Comparison of ENCODE assay signal across 8 cellular contexts in the genomic region with DNA sequence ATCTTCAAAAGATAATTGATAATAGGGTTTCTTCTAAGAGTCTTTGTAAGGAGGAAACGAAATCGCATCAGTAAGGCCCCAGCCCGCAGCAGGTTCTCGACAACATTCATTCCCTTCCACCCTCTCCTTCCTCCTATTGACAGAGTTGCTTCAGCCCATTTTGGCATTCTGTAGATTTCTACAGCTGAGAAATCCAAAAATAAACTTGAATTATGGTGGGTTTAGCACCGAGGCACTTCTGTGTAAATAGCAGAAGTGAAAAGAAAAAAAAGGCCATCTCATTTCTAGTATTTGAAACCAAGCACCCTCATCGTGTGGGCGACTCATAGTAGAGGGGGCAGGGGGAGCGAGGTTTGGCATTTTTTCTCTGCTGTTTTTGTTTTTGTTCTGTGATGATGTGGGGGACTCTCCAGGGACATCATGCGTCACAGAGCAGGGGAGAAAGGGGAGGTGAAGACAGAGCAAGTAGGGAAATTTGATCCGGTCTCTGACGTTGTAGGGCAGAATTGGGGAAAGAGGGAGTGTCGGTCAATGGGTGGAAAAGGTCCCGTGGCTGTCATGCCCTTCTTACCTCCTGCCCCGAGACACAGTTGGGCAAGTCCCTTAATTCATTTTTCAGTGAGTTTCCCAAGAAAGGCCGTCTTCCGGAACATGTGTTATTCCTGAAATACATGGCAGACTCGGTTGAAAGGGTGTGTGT. TPM values are rescaled to one million over a fixed set of nuclear protein-coding genes. Genes with fewer than 3 reads are reported as not detected.
DNase-seq lines count a peak whose midpoint lies in the region; ATAC-seq lines count a peak whose summit lies in the region.
"Had no signal": no experiment of that assay in that cellular context is flagged by ENCODE, and none has a peak within 500 bp of the region (broad histone marks: within the 10 kb centered on the region; RNA-seq: fewer than 3 reads in every experiment).

No MANE protein-coding gene starts in this region.

- peaks cover 3% of the 10 kb centered on the region for H3K9me3 Mint-ChIP-seq in activated CD4-positive, alpha-beta memory T cell treated with anti-CD3 and anti-CD28 coated beads, Interleukin-2, amount 10 ng/mL, durations not matched to agents 7 days and 5 days

- H3K27ac Mint-ChIP-seq in activated CD4-positive, alpha-beta memory T cell treated with anti-CD3 and anti-CD28 coated beads, Interleukin-2, amount 10 ng/mL, durations not matched to agents 7 days and 5 days = peak overlapping the region; percentile 97

- peaks cover 71% of the 10 kb centered on the region for H3K4me1 Mint-ChIP-seq in activated CD4-positive, alpha-beta memory T cell treated with anti-CD3 and anti-CD28 coated beads, Interleukin-2, amount 10 ng/mL, durations not matched to agents 7 days and 5 days

- intact Hi-C loops in left cardiac atrium (cut with DNase I) = no loop called here

- H3K36me3 Mint-ChIP-seq in activated CD4-positive, alpha-beta memory T cell treated with anti-CD3 and anti-CD28 coated beads, Interleukin-2, amount 10 ng/mL, durations not matched to agents 7 days and 5 days (ENCODE audit: low read depth) = peaks cover 18% of the 10 kb centered on the region

- ATAC-seq in GM19438 (IDR thresholded peaks at IDR 0.05; ENCODE audit: low read depth, unreplicated experiment) = peak; percentile 62
- ATAC-seq in HG03432 (IDR thresholded peaks at IDR 0.05; ENCODE audit: unreplicated experiment) = peak; percentile 64
- peak in 1 of 2 donors; percentile 83 for ATAC-seq in left cardiac atrium
- ATAC-seq in stimulated activated naive CD8-positive, alpha-beta T cell treated with anti-CD3 and anti-CD28 coated beads, Interleukin-15, Interleukin-2, amounts not matched to agents 100 U/mL and 50 U/mL, for 24 hours = peak; percentile 65
- no peak for ATAC-seq in left lobe of liver

- CTCF ChIA-PET in activated CD4-positive, alpha-beta memory T cell treated with anti-CD3 and anti-CD28 coated beads, Interleukin-2, amount 10 ng/mL, durations not matched to agents 7 days and 5 days (lab: Charles Lee) = interaction anchor here (1.1 kb wide), 1 partner anchor 38 kb away, joined by 5 read pairs; no protein-coding TSS in a partner anchor

- DNase-seq in activated CD4-positive, alpha-beta memory T cell treated with anti-CD3 and anti-CD28 coated beads, Interleukin-2, amount 10 ng/mL, durations not matched to agents 7 days and 5 days = peak; percentile 47
- peak; percentile 31 for DNase-seq in left cardiac atrium
- peak; percentile 76 for DNase-seq in stimulated activated naive CD8-positive, alpha-beta T cell treated with anti-CD3 and anti-CD28 coated beads, Interleukin-15, Interleukin-2, amounts not matched to agents 100 U/mL and 50 U/mL, for 24 hours
- DNase-seq in left lobe of liver (ENCODE audit: low spot score) = no peak
- DNase-seq in NCI-H2227 (lab: John Stamatoyannopoulos, UW; ENCODE audit: unreplicated experiment) = no peak

- POLR2A ChIA-PET in activated CD4-positive, alpha-beta memory T cell treated with anti-CD3 and anti-CD28 coated beads, Interleukin-2, amount 10 ng/mL, durations not matched to agents 7 days and 5 days (lab: Charles Lee) = interaction anchor here (1.2 to 2.5 kb wide), 4 partner anchors 8 to 36 kb away, joined by 3 to 23 read pairs (median 6); no protein-coding TSS in a partner anchor

- H3K4me3 Mint-ChIP-seq in activated CD4-positive, alpha-beta memory T cell treated with anti-CD3 and anti-CD28 coated beads, Interleukin-2, amount 10 ng/mL, durations not matched to agents 7 days and 5 days = peak overlapping the region; percentile 44

- H3K27me3 Mint-ChIP-seq in activated CD4-positive, alpha-beta memory T cell treated with anti-CD3 and anti-CD28 coated beads, Interleukin-2, amount 10 ng/mL, durations not matched to agents 7 days and 5 days = no peaks in the 10 kb centered on the region

RNA-seq across cellular contexts. Expression of a gene that starts 33.8 kb away (rescaled TPM):
- 10 to 100 TPM; 43.3 to 44.6 TPM for total RNA-seq in activated CD4-positive, alpha-beta memory T cell treated with anti-CD3 and anti-CD28 coated beads, Interleukin-2, amount 10 ng/mL, durations not matched to agents 7 days and 5 days
- total RNA-seq in left cardiac atrium (under 1 TPM; 0.29 to 0.53 TPM), left lobe of liver (0.75 TPM)
- total RNA-seq: RPMI7951 had no signal

RNA-seq across cellular contexts. Expression of a gene that starts 48.5 kb away (rescaled TPM):
- total RNA-seq in activated CD4-positive, alpha-beta memory T cell treated with anti-CD3 and anti-CD28 coated beads, Interleukin-2, amount 10 ng/mL, durations not matched to agents 7 days and 5 days = 100 to 1,000 TPM in 1 of 2 experiments, 10 to 100 TPM in 1; 96.7 to 102 TPM
- total RNA-seq in left cardiac atrium (10 to 100 TPM; 62.2 to 68.9 TPM), left lobe of liver (28.3 TPM)

Comparison
In these comparisons a context has a peak if more than half of its experiments do, and no peak if none do; other contexts are left out.
1. DNase-seq: peak in activated CD4-positive, alpha-beta memory T cell treated with anti-CD3 and anti-CD28 coated beads, Interleukin-2, amount 10 ng/mL, durations not matched to agents 7 days and 5 days (single experiment), left cardiac atrium (single experiment) and stimulated activated naive CD8-positive, alpha-beta T cell treated with anti-CD3 and anti-CD28 coated beads, Interleukin-15, Interleukin-2, amounts not matched to agents 100 U/mL and 50 U/mL, for 24 hours (single experiment); none in left lobe of liver (single experiment) and NCI-H2227 (single experiment).
2. RNA of a gene that starts 33.8 kb away (total RNA-seq): 43.3 to 44.6 TPM in activated CD4-positive, alpha-beta memory T cell treated with anti-CD3 and anti-CD28 coated beads, Interleukin-2, amount 10 ng/mL, durations not matched to agents 7 days and 5 days; 0.75 TPM in left lobe of liver (single experiment) and 0.29 to 0.53 TPM in left cardiac atrium; every median in the first group is over 10 times any median in the second.